Comparison of ENCODE assay signal across 7 cellular contexts in genomic region chr12:58915634-58916033, GRCh38. TPM values are rescaled to one million over a fixed set of nuclear protein-coding genes. Genes with fewer than 3 reads are reported as not detected.
DNase-seq lines count a peak whose midpoint lies in the region; ATAC-seq, FAIRE-seq and TF ChIP-seq lines count a peak whose summit lies in the region.

No MANE protein-coding gene starts in this region.

- DNase-seq in NCI-H1417 treated with DMSO at 0.1 percent for 48 hours (lab: John Stamatoyannopoulos, UW): peak; percentile 56
- peak; percentile 42 for DNase-seq in bronchial epithelial cell (ENCODE audit: low read depth)
- peak in 1 of 2 donors; percentile 41 for DNase-seq in left lung
- DNase-seq in upper lobe of left lung: peak in 1 of 2 donors; percentile 34
- no peak for DNase-seq in OCI-M1 (lab: John Stamatoyannopoulos, UW)

- TF ChIP-seq EP300 in upper lobe of left lung (IDR thresholded peaks at IDR 0.05): no peak

- TF ChIP-seq CTCF in bronchial epithelial cell (IDR thresholded peaks at IDR 0.05; ENCODE audit: insufficient read depth, low read length, severe bottlenecking) (no peak), left lung (IDR thresholded peaks at IDR 0.05) (no peak), upper lobe of left lung (IDR thresholded peaks at IDR 0.05) (no peak)

- no peaks in the 10 kb centered on the region for H3K36me3 ChIP-seq in bronchial epithelial cell (ENCODE audit: control insufficient read depth, insufficient read depth, low read length)
- no peaks in the 10 kb centered on the region for H3K36me3 ChIP-seq in left lung
- H3K36me3 ChIP-seq in upper lobe of left lung: peaks cover 0 to 7% (median 0%) of the 10 kb centered on the region in 4 donors

- peak; percentile 4 for ATAC-seq in left lung
- no peak for ATAC-seq in upper lobe of left lung (ENCODE audit: low FRiP score in 2 of 2)
- ATAC-seq in GM21723 (IDR thresholded peaks at IDR 0.05; ENCODE audit: unreplicated experiment): no peak
- ATAC-seq in HG02588 (IDR thresholded peaks at IDR 0.05; ENCODE audit: unreplicated experiment): no peak

- no peak for FAIRE-seq in bronchial epithelial cell (lab: Jason Lieb, UNC)

- H3K4me1 ChIP-seq in left lung: peaks cover 0 to 10% of the 10 kb centered on the region in 2 donors
- peaks cover 4 to 27% (median 9%) of the 10 kb centered on the region in 4 donors for H3K4me1 ChIP-seq in upper lobe of left lung

- H3K4me3 ChIP-seq in bronchial epithelial cell (ENCODE audit: low read depth, low read length) (peak overlapping the region; percentile 87), left lung (peak overlapping the region in 1 of 2 donors; percentile 61), upper lobe of left lung (peak overlapping the region in 2 of 4 donors; percentile 83 to 92)

- H3K27me3 ChIP-seq in bronchial epithelial cell (ENCODE audit: control insufficient read depth, insufficient read depth, low read length) (no peaks in the 10 kb centered on the region), left lung (peaks cover 0 to 27% of the 10 kb centered on the region in 2 donors), upper lobe of left lung (no peaks in the 10 kb centered on the region)

- no peaks in the 10 kb centered on the region for H3K9me3 ChIP-seq in left lung
- H3K9me3 ChIP-seq in upper lobe of left lung: no peaks in the 10 kb centered on the region

- no peak for TF ChIP-seq POLR2A in upper lobe of left lung (IDR thresholded peaks at IDR 0.05)

- intact Hi-C loops in left lung (cut with DNase I): no loop called here

- WGBS in upper lobe of left lung, 2 donors: 44 to 45% methylated on average over 4 of the region's 4 CpGs

- H3K27ac ChIP-seq in left lung (peak overlapping the region; percentile 45 to 97), upper lobe of left lung (peak overlapping the region in 3 of 4 donors; percentile 11 to 90 (median 12))

RNA-seq across cellular contexts. Expression of gene LRIG3, which starts 4.7 kb away (rescaled TPM):
- total RNA-seq in bronchial epithelial cell (30.6 and 44.5 TPM in 2 replicates), left lung (10 to 100 TPM; 26.8 to 28.6 TPM), upper lobe of left lung (10 to 100 TPM; 18.3 to 91.8 (median 33.1) TPM)
